In the genomic region with DNA sequence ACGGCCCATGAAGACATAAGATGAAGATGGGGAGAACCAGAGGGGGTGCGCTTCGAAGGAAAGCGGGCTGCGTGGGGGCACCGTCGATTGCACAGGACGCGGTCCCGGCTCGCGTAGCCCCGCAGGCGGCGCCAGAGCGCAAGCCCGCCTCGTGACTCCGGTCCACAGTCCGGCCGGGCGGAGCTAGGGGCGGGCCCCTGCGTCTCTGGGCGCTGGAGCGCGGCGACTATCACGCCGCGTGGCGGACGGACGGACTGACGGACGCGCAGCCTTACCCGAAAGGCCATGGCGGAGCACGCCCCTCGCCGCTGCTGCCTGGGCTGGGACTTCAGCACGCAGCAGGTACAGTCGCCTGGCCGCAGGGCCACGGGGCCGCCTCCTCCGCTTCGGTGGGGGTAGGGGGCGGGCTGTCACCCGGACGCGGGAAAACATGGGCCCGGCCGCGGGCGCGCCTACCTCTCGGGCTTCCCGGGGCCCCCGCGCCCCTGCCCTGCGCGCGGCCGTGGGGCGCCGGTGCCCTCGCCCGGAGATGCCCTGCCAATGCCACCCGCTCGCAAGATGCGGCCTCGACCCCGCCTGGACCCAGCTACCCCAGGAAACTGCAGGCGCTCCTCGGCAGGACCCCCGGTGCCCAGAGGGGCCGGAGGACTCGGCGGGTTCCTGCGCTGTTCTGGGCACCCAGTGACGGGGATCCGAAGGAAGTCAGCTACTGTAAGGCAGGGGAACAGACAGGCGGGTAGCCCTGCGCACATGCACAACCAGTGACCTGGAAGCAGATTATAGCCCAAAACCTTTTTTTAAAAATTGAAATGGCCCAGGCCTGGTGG, we compare ENCODE assay signal across 8 cellular contexts. TPM values are rescaled to one million over a fixed set of nuclear protein-coding genes. Genes with fewer than 3 reads are reported as not detected.
DNase-seq lines count a peak whose midpoint lies in the region; ATAC-seq and TF ChIP-seq lines count a peak whose summit lies in the region.

XYLB (plus strand) TSS at position 202 of the 827 bp plus-strand sequence; CDS start at position 286, 84 bp downstream.

- peak within 1 kb of the TSS; percentile 71 for H3K4me3 Mint-ChIP-seq in activated CD4-positive, alpha-beta memory T cell treated with anti-CD3 and anti-CD28 coated beads for 36 hours
- peak within 1 kb of the TSS; percentile 88 for H3K4me3 Mint-ChIP-seq in memory B cell

- peak; percentile 87 for ATAC-seq in GM18873 (IDR thresholded peaks at IDR 0.05; ENCODE audit: low FRiP score, unreplicated experiment)
- peak; percentile 98 for ATAC-seq in HG03108 (IDR thresholded peaks at IDR 0.05; ENCODE audit: unreplicated experiment)
- peak; percentile 97 for ATAC-seq in memory B cell (ENCODE audit: low read depth)

- peaks cover 1% of the 10 kb centered on the region for H3K36me3 Mint-ChIP-seq in activated CD4-positive, alpha-beta memory T cell treated with anti-CD3 and anti-CD28 coated beads for 36 hours
- no peaks in the 10 kb centered on the region for H3K36me3 Mint-ChIP-seq in memory B cell

- peak; percentile 86 for DNase-seq in BE2C
- DNase-seq in NCI-H526 (lab: John Stamatoyannopoulos, UW) = peak; percentile 54 to 92
- DNase-seq in activated CD4-positive, alpha-beta memory T cell treated with anti-CD3 and anti-CD28 coated beads for 36 hours = peak; percentile 84
- DNase-seq in memory B cell (ENCODE audit: low spot score in 2 of 2) = peak; percentile 52 to 65
- DNase-seq in stimulated activated CD8-positive, alpha-beta memory T cell treated with anti-CD3 and anti-CD28 coated beads, Interleukin-12 subunit alpha, Interleukin-12 subunit beta, amount 100 ng/mL, for 1 hour (ENCODE audit: low read depth) = peak; percentile 49

- H3K36me3 ChIP-seq in BE2C (no peaks in the 10 kb centered on the region), ectodermal cell (ENCODE audit: control insufficient read depth, insufficient read depth, low read length) (no peaks in the 10 kb centered on the region)

- CTCF ChIA-PET in activated CD4-positive, alpha-beta memory T cell treated with anti-CD3 and anti-CD28 coated beads for 36 hours (lab: Charles Lee) = interaction anchor here (0.6 to 5.2 kb wide), 42 partner anchors 8 to 372 kb away, joined by 3 to 75 read pairs (median 4); partner anchors contain the start of genes ACAA1, EXOG and OXSR1

- no peak within 1 kb of the TSS for H3K27ac Mint-ChIP-seq in activated CD4-positive, alpha-beta memory T cell treated with anti-CD3 and anti-CD28 coated beads for 36 hours
- no peak within 1 kb of the TSS for H3K27ac Mint-ChIP-seq in memory B cell

- 3% methylated on average over 86 of the region's 86 CpGs for WGBS in ectodermal cell, 2 experiments

- peak; percentile 63 for TF ChIP-seq CTCF in BE2C (IDR thresholded peaks at IDR 0.05; ENCODE audit: low read depth, low read length)

- H3K4me1 ChIP-seq in BE2C (no peaks in the 10 kb centered on the region), ectodermal cell (ENCODE audit: control insufficient read depth, insufficient read depth, low read length) (no peaks in the 10 kb centered on the region)

- H3K4me1 Mint-ChIP-seq in activated CD4-positive, alpha-beta memory T cell treated with anti-CD3 and anti-CD28 coated beads for 36 hours (ENCODE audit: low read depth) = peaks cover 6% of the 10 kb centered on the region
- peaks cover 2% of the 10 kb centered on the region for H3K4me1 Mint-ChIP-seq in memory B cell

- H3K27ac ChIP-seq in ectodermal cell (ENCODE audit: insufficient read depth, low read depth, low read length, poor library complexity, severe bottlenecking) = no peak within 1 kb of the TSS

- H3K27me3 ChIP-seq in BE2C (no peaks in the 10 kb centered on the region), ectodermal cell (ENCODE audit: control insufficient read depth, insufficient read depth, low read length, poor library complexity, severe bottlenecking) (peaks cover 7% of the 10 kb centered on the region)

- H3K9me3 ChIP-seq in BE2C (no peaks in the 10 kb centered on the region), ectodermal cell (ENCODE audit: control insufficient read depth, low read length) (no peaks in the 10 kb centered on the region)

- peaks cover 3% of the 10 kb centered on the region for H3K9me3 Mint-ChIP-seq in activated CD4-positive, alpha-beta memory T cell treated with anti-CD3 and anti-CD28 coated beads for 36 hours
- H3K9me3 Mint-ChIP-seq in memory B cell = no peaks in the 10 kb centered on the region

- no peaks in the 10 kb centered on the region for H3K27me3 Mint-ChIP-seq in activated CD4-positive, alpha-beta memory T cell treated with anti-CD3 and anti-CD28 coated beads for 36 hours
- H3K27me3 Mint-ChIP-seq in memory B cell = peaks cover 2% of the 10 kb centered on the region

- POLR2A ChIA-PET in activated CD4-positive, alpha-beta memory T cell treated with anti-CD3 and anti-CD28 coated beads for 36 hours (lab: Charles Lee) = interaction anchor here (1.0 to 1.2 kb wide), 4 partner anchors 106 to 182 kb away, joined by 3 to 4 read pairs (median 3); partner anchors contain the start of genes ACVR2B and OXSR1

- H3K4me3 ChIP-seq in BE2C (ENCODE audit: low read depth, low read length) = peak within 1 kb of the TSS; percentile 63
- H3K4me3 ChIP-seq in ectodermal cell (ENCODE audit: insufficient read depth, low read depth, low read length) = peak within 1 kb of the TSS; percentile 58

- intact Hi-C loops in activated CD4-positive, alpha-beta memory T cell treated with anti-CD3 and anti-CD28 coated beads for 36 hours (cut with micrococcal nuclease) = loop anchor here (2.0 to 5.0 kb wide), 7 partner anchors 108 to 301 kb away; partner anchors contain the start of genes ACAA1, EXOG, OXSR1 and SCN5A

RNA-seq across cellular contexts. Expression of gene XYLB, which starts in this region (rescaled TPM):
- 2.4 TPM for polyA plus RNA-seq in BE2C (2012; ENCODE audit: insufficient read depth, insufficient read length, low read depth)
- 1 to 10 TPM; 4.8 to 4.9 TPM for total RNA-seq in activated CD4-positive, alpha-beta memory T cell treated with anti-CD3 and anti-CD28 coated beads for 36 hours
- 3.7 TPM for polyA plus RNA-seq in ectodermal cell (2013, experiment 1 of 4)
- polyA plus RNA-seq in ectodermal cell (2013, experiment 2 of 4) = 3.4 TPM
- polyA plus RNA-seq in ectodermal cell (2013, experiment 3 of 4) = 2.9 TPM
- 2.8 TPM for polyA plus RNA-seq in ectodermal cell (2013, experiment 4 of 4)
